1 cellular context compared by ENCODE assay signal in the genomic region with DNA sequence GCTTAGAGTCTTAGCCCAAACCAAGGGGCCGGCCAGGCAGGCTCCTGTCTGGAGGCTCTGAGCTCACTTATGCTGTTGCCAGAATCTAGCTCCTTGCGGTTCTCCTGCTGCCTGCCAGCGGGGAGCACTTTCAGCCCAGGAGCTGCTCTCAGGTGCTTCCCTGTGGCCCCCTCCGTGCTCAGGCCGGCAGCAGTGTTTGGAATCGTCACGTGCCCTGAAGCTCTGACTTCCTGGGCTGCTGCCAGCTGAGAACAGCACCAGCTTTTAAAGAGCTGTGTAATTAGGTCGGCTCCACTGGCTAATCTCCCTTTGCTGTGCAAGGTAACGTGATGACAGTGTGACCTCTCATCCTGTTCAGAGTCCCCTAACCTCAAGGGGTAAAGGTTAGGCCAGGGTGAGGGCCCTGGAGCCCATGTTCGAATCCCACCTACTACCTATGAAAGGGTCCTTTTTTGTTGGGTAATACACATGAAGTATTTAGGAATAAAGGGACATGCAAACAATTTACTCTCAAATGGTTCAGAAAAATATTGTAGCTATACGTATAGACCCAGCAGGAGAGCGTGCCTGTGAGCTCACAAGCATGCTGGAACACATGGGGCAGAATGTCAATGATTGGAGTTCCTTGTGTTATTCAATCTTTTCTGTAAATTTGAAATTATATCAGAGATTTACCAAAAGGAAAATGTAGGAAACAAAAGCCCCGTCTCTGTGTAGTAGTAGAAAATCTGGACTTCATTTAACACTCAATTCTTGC.
A peak's percentile ranks its signal among the peaks of the same experiment; 100 is the strongest.
TF ChIP-seq lines count a peak whose summit lies in the region.

No MANE protein-coding gene starts in this region.

TF ChIP-seq in WTC11, 78 proteins besides CTCF, POLR2A, EP300 and RAD21 (continued from another document and continues in another):
- TF ChIP-seq, protein P1, sequence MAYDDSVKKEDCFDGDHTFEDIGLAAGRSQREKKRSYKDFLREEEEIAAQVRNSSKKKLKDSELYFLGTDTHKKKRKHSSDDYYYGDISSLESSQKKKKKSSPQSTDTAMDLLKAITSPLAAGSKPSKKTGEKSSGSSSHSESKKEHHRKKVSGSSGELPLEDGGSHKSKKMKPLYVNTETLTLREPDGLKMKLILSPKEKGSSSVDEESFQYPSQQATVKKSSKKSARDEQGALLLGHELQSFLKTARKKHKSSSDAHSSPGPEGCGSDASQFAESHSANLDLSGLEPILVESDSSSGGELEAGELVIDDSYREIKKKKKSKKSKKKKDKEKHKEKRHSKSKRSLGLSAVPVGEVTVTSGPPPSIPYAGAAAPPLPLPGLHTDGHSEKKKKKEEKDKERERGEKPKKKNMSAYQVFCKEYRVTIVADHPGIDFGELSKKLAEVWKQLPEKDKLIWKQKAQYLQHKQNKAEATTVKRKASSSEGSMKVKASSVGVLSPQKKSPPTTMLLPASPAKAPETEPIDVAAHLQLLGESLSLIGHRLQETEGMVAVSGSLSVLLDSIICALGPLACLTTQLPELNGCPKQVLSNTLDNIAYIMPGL (CRISPR knock-in tag; IDR thresholded peaks at IDR 0.05), result no peak
- no peak for TF ChIP-seq GABPB1 (CRISPR knock-in tag; IDR thresholded peaks at IDR 0.05)
- TF ChIP-seq KAT7 (CRISPR knock-in tag; IDR thresholded peaks at IDR 0.05; ENCODE audit: borderline replicate concordance), result no peak
- TF ChIP-seq, protein P2, sequence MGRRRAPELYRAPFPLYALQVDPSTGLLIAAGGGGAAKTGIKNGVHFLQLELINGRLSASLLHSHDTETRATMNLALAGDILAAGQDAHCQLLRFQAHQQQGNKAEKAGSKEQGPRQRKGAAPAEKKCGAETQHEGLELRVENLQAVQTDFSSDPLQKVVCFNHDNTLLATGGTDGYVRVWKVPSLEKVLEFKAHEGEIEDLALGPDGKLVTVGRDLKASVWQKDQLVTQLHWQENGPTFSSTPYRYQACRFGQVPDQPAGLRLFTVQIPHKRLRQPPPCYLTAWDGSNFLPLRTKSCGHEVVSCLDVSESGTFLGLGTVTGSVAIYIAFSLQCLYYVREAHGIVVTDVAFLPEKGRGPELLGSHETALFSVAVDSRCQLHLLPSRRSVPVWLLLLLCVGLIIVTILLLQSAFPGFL (CRISPR knock-in tag; IDR thresholded peaks at IDR 0.05; ENCODE audit: borderline replicate concordance), result no peak
- TF ChIP-seq, protein P3, sequence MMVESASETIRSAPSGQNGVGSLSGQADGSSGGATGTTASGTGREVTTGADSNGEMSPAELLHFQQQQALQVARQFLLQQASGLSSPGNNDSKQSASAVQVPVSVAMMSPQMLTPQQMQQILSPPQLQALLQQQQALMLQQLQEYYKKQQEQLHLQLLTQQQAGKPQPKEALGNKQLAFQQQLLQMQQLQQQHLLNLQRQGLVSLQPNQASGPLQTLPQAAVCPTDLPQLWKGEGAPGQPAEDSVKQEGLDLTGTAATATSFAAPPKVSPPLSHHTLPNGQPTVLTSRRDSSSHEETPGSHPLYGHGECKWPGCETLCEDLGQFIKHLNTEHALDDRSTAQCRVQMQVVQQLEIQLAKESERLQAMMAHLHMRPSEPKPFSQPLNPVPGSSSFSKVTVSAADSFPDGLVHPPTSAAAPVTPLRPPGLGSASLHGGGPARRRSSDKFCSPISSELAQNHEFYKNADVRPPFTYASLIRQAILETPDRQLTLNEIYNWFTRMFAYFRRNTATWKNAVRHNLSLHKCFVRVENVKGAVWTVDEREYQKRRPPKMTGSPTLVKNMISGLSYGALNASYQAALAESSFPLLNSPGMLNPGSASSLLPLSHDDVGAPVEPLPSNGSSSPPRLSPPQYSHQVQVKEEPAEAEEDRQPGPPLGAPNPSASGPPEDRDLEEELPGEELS (CRISPR knock-in tag; IDR thresholded peaks at IDR 0.05), result no peak
- TF ChIP-seq, protein P4, sequence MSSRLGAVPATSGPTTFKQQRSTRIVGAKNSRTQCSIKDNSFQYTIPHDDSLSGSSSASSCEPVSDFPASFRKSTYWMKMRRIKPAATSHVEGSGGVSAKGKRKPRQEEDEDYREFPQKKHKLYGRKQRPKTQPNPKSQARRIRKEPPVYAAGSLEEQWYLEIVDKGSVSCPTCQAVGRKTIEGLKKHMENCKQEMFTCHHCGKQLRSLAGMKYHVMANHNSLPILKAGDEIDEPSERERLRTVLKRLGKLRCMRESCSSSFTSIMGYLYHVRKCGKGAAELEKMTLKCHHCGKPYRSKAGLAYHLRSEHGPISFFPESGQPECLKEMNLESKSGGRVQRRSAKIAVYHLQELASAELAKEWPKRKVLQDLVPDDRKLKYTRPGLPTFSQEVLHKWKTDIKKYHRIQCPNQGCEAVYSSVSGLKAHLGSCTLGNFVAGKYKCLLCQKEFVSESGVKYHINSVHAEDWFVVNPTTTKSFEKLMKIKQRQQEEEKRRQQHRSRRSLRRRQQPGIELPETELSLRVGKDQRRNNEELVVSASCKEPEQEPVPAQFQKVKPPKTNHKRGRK (CRISPR knock-in tag; IDR thresholded peaks at IDR 0.05; ENCODE audit: borderline replicate concordance), result no peak
- TF ChIP-seq, protein P5, sequence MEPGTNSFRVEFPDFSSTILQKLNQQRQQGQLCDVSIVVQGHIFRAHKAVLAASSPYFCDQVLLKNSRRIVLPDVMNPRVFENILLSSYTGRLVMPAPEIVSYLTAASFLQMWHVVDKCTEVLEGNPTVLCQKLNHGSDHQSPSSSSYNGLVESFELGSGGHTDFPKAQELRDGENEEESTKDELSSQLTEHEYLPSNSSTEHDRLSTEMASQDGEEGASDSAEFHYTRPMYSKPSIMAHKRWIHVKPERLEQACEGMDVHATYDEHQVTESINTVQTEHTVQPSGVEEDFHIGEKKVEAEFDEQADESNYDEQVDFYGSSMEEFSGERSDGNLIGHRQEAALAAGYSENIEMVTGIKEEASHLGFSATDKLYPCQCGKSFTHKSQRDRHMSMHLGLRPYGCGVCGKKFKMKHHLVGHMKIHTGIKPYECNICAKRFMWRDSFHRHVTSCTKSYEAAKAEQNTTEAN (CRISPR knock-in tag; IDR thresholded peaks at IDR 0.05), result no peak
- no peak for TF ChIP-seq HMGA2 (CRISPR knock-in tag; IDR thresholded peaks at IDR 0.05)
- TF ChIP-seq ETV6 (CRISPR knock-in tag; IDR thresholded peaks at IDR 0.05), result no peak
- no peak for TF ChIP-seq ZNF121 (CRISPR knock-in tag; IDR thresholded peaks at IDR 0.05)
- TF ChIP-seq, protein P6, sequence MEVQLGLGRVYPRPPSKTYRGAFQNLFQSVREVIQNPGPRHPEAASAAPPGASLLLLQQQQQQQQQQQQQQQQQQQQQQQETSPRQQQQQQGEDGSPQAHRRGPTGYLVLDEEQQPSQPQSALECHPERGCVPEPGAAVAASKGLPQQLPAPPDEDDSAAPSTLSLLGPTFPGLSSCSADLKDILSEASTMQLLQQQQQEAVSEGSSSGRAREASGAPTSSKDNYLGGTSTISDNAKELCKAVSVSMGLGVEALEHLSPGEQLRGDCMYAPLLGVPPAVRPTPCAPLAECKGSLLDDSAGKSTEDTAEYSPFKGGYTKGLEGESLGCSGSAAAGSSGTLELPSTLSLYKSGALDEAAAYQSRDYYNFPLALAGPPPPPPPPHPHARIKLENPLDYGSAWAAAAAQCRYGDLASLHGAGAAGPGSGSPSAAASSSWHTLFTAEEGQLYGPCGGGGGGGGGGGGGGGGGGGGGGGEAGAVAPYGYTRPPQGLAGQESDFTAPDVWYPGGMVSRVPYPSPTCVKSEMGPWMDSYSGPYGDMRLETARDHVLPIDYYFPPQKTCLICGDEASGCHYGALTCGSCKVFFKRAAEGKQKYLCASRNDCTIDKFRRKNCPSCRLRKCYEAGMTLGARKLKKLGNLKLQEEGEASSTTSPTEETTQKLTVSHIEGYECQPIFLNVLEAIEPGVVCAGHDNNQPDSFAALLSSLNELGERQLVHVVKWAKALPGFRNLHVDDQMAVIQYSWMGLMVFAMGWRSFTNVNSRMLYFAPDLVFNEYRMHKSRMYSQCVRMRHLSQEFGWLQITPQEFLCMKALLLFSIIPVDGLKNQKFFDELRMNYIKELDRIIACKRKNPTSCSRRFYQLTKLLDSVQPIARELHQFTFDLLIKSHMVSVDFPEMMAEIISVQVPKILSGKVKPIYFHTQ (CRISPR knock-in tag; IDR thresholded peaks at IDR 0.05), result no peak
- peak; percentile 62; the same call in 1 of the 2 replicates for TF ChIP-seq ZNF263 (CRISPR knock-in tag; IDR thresholded peaks at IDR 0.05; ENCODE audit: low read depth)
- TF ChIP-seq ZNF671 (CRISPR knock-in tag; IDR thresholded peaks at IDR 0.05), result no peak
- TF ChIP-seq, protein P7, sequence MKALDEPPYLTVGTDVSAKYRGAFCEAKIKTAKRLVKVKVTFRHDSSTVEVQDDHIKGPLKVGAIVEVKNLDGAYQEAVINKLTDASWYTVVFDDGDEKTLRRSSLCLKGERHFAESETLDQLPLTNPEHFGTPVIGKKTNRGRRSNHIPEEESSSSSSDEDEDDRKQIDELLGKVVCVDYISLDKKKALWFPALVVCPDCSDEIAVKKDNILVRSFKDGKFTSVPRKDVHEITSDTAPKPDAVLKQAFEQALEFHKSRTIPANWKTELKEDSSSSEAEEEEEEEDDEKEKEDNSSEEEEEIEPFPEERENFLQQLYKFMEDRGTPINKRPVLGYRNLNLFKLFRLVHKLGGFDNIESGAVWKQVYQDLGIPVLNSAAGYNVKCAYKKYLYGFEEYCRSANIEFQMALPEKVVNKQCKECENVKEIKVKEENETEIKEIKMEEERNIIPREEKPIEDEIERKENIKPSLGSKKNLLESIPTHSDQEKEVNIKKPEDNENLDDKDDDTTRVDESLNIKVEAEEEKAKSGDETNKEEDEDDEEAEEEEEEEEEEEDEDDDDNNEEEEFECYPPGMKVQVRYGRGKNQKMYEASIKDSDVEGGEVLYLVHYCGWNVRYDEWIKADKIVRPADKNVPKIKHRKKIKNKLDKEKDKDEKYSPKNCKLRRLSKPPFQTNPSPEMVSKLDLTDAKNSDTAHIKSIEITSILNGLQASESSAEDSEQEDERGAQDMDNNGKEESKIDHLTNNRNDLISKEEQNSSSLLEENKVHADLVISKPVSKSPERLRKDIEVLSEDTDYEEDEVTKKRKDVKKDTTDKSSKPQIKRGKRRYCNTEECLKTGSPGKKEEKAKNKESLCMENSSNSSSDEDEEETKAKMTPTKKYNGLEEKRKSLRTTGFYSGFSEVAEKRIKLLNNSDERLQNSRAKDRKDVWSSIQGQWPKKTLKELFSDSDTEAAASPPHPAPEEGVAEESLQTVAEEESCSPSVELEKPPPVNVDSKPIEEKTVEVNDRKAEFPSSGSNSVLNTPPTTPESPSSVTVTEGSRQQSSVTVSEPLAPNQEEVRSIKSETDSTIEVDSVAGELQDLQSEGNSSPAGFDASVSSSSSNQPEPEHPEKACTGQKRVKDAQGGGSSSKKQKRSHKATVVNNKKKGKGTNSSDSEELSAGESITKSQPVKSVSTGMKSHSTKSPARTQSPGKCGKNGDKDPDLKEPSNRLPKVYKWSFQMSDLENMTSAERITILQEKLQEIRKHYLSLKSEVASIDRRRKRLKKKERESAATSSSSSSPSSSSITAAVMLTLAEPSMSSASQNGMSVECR (CRISPR knock-in tag; IDR thresholded peaks at IDR 0.05; ENCODE audit: borderline replicate concordance), result no peak
- TF ChIP-seq CBFB (CRISPR knock-in tag; IDR thresholded peaks at IDR 0.05; ENCODE audit: low read depth), result no peak
- TF ChIP-seq ZNF423 (CRISPR knock-in tag; IDR thresholded peaks at IDR 0.05), result peak; percentile 85
- no peak for TF ChIP-seq FOXP1 (CRISPR knock-in tag; IDR thresholded peaks at IDR 0.05; ENCODE audit: borderline replicate concordance)
- no peak for TF ChIP-seq ZNF138 (CRISPR knock-in tag; conservative IDR thresholded peaks at IDR 0.05)
- TF ChIP-seq, protein P8, sequence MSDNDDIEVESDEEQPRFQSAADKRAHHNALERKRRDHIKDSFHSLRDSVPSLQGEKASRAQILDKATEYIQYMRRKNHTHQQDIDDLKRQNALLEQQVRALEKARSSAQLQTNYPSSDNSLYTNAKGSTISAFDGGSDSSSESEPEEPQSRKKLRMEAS (CRISPR knock-in tag; IDR thresholded peaks at IDR 0.05), result 0 out of 2 replicates have a peak, but pooled peaks have one; percentile 29
- TF ChIP-seq, protein P9, sequence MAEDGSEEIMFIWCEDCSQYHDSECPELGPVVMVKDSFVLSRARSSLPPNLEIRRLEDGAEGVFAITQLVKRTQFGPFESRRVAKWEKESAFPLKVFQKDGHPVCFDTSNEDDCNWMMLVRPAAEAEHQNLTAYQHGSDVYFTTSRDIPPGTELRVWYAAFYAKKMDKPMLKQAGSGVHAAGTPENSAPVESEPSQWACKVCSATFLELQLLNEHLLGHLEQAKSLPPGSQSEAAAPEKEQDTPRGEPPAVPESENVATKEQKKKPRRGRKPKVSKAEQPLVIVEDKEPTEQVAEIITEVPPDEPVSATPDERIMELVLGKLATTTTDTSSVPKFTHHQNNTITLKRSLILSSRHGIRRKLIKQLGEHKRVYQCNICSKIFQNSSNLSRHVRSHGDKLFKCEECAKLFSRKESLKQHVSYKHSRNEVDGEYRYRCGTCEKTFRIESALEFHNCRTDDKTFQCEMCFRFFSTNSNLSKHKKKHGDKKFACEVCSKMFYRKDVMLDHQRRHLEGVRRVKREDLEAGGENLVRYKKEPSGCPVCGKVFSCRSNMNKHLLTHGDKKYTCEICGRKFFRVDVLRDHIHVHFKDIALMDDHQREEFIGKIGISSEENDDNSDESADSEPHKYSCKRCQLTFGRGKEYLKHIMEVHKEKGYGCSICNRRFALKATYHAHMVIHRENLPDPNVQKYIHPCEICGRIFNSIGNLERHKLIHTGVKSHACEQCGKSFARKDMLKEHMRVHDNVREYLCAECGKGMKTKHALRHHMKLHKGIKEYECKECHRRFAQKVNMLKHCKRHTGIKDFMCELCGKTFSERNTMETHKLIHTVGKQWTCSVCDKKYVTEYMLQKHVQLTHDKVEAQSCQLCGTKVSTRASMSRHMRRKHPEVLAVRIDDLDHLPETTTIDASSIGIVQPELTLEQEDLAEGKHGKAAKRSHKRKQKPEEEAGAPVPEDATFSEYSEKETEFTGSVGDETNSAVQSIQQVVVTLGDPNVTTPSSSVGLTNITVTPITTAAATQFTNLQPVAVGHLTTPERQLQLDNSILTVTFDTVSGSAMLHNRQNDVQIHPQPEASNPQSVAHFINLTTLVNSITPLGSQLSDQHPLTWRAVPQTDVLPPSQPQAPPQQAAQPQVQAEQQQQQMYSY (CRISPR knock-in tag; IDR thresholded peaks at IDR 0.05), result no peak
- TF ChIP-seq, protein P10, sequence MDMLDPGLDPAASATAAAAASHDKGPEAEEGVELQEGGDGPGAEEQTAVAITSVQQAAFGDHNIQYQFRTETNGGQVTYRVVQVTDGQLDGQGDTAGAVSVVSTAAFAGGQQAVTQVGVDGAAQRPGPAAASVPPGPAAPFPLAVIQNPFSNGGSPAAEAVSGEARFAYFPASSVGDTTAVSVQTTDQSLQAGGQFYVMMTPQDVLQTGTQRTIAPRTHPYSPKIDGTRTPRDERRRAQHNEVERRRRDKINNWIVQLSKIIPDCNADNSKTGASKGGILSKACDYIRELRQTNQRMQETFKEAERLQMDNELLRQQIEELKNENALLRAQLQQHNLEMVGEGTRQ (CRISPR knock-in tag; IDR thresholded peaks at IDR 0.05), result peak; percentile 90
- TF ChIP-seq, protein P11, sequence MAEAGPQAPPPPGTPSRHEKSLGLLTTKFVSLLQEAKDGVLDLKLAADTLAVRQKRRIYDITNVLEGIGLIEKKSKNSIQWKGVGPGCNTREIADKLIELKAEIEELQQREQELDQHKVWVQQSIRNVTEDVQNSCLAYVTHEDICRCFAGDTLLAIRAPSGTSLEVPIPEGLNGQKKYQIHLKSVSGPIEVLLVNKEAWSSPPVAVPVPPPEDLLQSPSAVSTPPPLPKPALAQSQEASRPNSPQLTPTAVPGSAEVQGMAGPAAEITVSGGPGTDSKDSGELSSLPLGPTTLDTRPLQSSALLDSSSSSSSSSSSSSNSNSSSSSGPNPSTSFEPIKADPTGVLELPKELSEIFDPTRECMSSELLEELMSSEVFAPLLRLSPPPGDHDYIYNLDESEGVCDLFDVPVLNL (CRISPR knock-in tag; IDR thresholded peaks at IDR 0.05; ENCODE audit: borderline replicate concordance, low read depth), result no peak
- TF ChIP-seq EMX1 (CRISPR knock-in tag; IDR thresholded peaks at IDR 0.05), result no peak
- TF ChIP-seq, protein P12, sequence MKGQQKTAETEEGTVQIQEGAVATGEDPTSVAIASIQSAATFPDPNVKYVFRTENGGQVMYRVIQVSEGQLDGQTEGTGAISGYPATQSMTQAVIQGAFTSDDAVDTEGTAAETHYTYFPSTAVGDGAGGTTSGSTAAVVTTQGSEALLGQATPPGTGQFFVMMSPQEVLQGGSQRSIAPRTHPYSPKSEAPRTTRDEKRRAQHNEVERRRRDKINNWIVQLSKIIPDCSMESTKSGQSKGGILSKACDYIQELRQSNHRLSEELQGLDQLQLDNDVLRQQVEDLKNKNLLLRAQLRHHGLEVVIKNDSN (CRISPR knock-in tag; IDR thresholded peaks at IDR 0.05), result peak; percentile 90
